Comparison of ENCODE assay signal across 8 cellular contexts in the genomic region with DNA sequence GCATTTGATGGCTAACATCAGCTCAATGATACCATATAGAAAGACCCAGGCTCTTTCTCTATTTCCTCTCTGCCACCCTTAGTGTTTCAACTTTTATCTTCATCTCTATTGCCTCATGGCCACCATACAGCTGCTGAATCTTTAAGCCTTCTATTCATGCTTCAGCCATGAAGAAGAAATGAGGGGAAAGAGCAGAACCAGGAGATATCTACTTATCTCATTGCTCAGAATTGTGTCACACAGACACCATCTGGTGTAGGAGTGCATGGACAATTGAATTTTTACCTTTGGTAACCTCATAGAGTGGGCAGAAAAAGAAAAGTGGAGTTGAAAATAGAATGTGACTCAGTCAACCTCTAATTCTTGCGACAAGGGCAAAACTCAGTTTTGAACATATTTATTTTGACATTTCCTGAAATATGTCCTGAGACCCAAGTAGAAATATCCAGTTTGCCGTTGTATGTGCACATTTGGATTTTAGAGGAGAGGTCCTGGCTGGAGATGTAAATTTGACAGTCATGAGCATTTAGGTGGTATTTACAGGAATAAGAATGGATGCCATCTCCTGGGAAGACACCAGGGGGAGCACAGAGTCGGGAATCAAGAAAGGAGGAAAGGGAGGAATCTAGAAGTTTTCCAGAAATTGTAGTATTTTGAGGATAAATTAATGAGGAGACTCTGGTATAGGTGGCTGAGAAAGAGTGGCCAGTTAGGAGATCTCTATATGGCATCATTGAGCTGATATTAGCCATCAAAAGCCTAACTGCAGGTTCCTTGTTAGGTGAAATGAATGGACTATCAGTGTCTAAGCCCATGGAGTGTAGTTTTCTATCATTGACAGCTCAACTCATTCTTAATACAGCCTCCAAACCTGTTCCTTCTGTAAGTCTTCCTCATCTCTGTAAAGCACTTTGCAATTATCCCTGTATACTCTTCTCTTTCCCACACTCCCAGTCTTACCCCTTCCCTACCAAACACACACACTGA. TPM values are rescaled to one million over a fixed set of nuclear protein-coding genes. Genes with fewer than 3 reads are reported as not detected.
A peak's percentile ranks its signal among the peaks of the same experiment; 100 is the strongest.
DNase-seq lines count a peak whose midpoint lies in the region; ATAC-seq and TF ChIP-seq lines count a peak whose summit lies in the region.

No MANE protein-coding gene starts in this region.

- H3K36me3 ChIP-seq in BJ (ENCODE audit: control insufficient read depth, insufficient read depth, low read length) (no peaks in the 10 kb centered on the region), body of pancreas (replicated peaks in 1 of 2; ENCODE audit: insufficient read depth in 1 of 2, low read depth in 2 of 2) (no peaks in the 10 kb centered on the region)

- WGBS in body of pancreas, 2 donors = 31 to 33% methylated on average over 3 of the region's 3 CpGs

- no peak for TF ChIP-seq POLR2A in body of pancreas (IDR thresholded peaks at IDR 0.05)

- no peak overlapping the region for H3K27ac Mint-ChIP-seq in type B pancreatic cell

- intact Hi-C loops in body of pancreas (cut with DNase I) = loop anchor here (10.0 kb wide), 1 partner anchor 357 kb away; no protein-coding TSS in a partner anchor

- H3K36me3 Mint-ChIP-seq in type B pancreatic cell = no peaks in the 10 kb centered on the region

- H3K9me3 Mint-ChIP-seq in type B pancreatic cell = no peaks in the 10 kb centered on the region

- no peak overlapping the region for H3K4me3 ChIP-seq in BJ (ENCODE audit: low read depth, low read length)
- H3K4me3 ChIP-seq in body of pancreas = no peak overlapping the region

- H3K27ac ChIP-seq in body of pancreas = no peak overlapping the region

- POLR2A ChIA-PET in BJ (lab: Charles Lee) = no interaction called here

- no peaks in the 10 kb centered on the region for H3K9me3 ChIP-seq in body of pancreas

- peak; percentile 84 for TF ChIP-seq CTCF in BJ (IDR thresholded peaks at IDR 0.05; ENCODE audit: insufficient read depth, low read depth, low read length)
- peak; percentile 46 to 87 (median 81) for TF ChIP-seq CTCF in body of pancreas (IDR thresholded peaks at IDR 0.05)
- peak; percentile 84 for TF ChIP-seq CTCF in type B pancreatic cell (conservative IDR thresholded peaks at IDR 0.05)

- H3K4me1 Mint-ChIP-seq in type B pancreatic cell (ENCODE audit: unreplicated experiment) = no peaks in the 10 kb centered on the region

- peak; percentile 33 for ATAC-seq in body of pancreas
- no peak for ATAC-seq in GM18498 (IDR thresholded peaks at IDR 0.05; ENCODE audit: unreplicated experiment)

- no peaks in the 10 kb centered on the region for H3K4me1 ChIP-seq in body of pancreas

- no peaks in the 10 kb centered on the region for H3K27me3 Mint-ChIP-seq in type B pancreatic cell

- CTCF ChIA-PET in BJ (lab: Yijun Ruan, JAX) = interaction anchor here (0.8 to 1.7 kb wide), 9 partner anchors 8 to 755 kb away, joined by 3 to 9 read pairs (median 3); no protein-coding TSS in a partner anchor

- DNase-seq in BJ (ENCODE audit: low read depth) = no peak
- DNase-seq in HT-29 (ENCODE audit: low spot score) = peak; percentile 64
- peak; percentile 35 to 67 (median 52) for DNase-seq in body of pancreas
- DNase-seq in left kidney (ENCODE audit: low read depth, low spot score) = peak; percentile 67
- DNase-seq in type B pancreatic cell (ENCODE audit: extremely low spot score, unreplicated experiment) = no peak
- no peak for DNase-seq in NCI-H1436 treated with DMSO at 0.1 percent for 48 hours (lab: John Stamatoyannopoulos, UW)
- no peak for DNase-seq in effector CD8-positive, alpha-beta T cell (lab: John Stamatoyannopoulos, UW)

- H3K27me3 ChIP-seq in BJ (ENCODE audit: control insufficient read depth, insufficient read depth, low read length) = peaks cover 1% of the 10 kb centered on the region; the same call in 1 of the 2 replicates
- H3K27me3 ChIP-seq in body of pancreas = no peaks in the 10 kb centered on the region

- H3K4me3 Mint-ChIP-seq in type B pancreatic cell = no peak overlapping the region

RNA-seq across cellular contexts. Expression of a gene that starts 7.0 kb away (rescaled TPM):
- not detected in 2 replicates for polyA plus RNA-seq in BJ (2011; rRNA removed)
- not detected in 2 replicates for polyA minus RNA-seq in BJ (2011; rRNA and poly(A)+ RNA removed)
- total RNA-seq in HT-29 (2014; rRNA removed; shearing (Covaris generic)) = not detected in 2 replicates
- total RNA-seq in body of pancreas (1 to 10 TPM in 1 of 2 donors, not detected in 1; 1.3 TPM), type B pancreatic cell (ENCODE audit: low replicate concordance) (not detected in 2 replicates)

RNA-seq across cellular contexts. Expression of a gene that starts 38.4 kb away (rescaled TPM):
- 20.7 and 21.7 TPM in 2 replicates for polyA plus RNA-seq in BJ (2011; rRNA removed)
- polyA minus RNA-seq in BJ (2011; rRNA and poly(A)+ RNA removed) = 41.0 and 47.9 TPM in 2 replicates
- 984 and 1,144 TPM in 2 replicates for total RNA-seq in HT-29 (2014; rRNA removed; shearing (Covaris generic))
- 10 to 100 TPM; 24.4 to 30.7 TPM for total RNA-seq in body of pancreas
- 307 and 460 TPM in 2 replicates for total RNA-seq in type B pancreatic cell (ENCODE audit: low replicate concordance)

Comparison
In these comparisons a context has a peak if more than half of its experiments do, and no peak if none do; other contexts are left out.
1. DNase-seq: peak in HT-29 (single experiment), body of pancreas (4 of 4) and left kidney (single experiment); none in BJ (single experiment), type B pancreatic cell (single experiment), NCI-H1436 treated with DMSO at 0.1 percent for 48 hours (single experiment) and effector CD8-positive, alpha-beta T cell (single experiment).
2. Peak in every context shown above with its lines, with median percentiles within 50 percentile points of each other: CTCF ChIP-seq.